Comparison of ENCODE assay signal across 19 cellular contexts in the genomic region with DNA sequence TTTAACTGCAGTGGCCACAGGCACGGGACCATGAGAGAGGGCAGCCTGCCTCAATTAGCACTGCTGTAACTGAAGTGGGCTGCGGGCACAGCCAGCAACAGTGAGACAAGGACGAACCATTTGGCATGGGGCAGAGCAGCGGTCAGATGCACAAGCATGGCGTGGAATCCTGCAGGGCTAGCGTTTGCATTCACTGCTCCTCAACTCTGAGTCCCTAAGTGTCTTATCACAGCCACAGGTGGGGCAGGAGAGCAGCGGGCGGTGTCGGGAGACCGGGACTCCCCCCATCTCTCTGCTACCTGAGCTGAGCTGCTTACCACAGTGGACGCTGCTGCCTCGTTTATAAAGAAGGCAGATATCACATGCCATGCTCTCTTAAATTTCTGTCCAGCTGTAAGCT. TPM values are rescaled to one million over a fixed set of nuclear protein-coding genes. Genes with fewer than 3 reads are reported as not detected.
"Had no signal": no experiment of that assay in that cellular context is flagged by ENCODE, and none has a peak within 500 bp of the region (broad histone marks: within the 10 kb centered on the region; RNA-seq: fewer than 3 reads in every experiment).

No MANE protein-coding gene starts in this region.

- H3K27me3 ChIP-seq: neutrophil, vagina had no signal

- DNase-seq: activated CD4-positive, alpha-beta T cell treated with anti-CD3 and anti-CD28 coated beads for 48 hours; activated CD8-positive, alpha-beta memory T cell treated with anti-CD3 and anti-CD28 coated beads, Interleukin-2, amount 50 U/mL, for 4 hours; activated CD8-positive, alpha-beta T cell treated with anti-CD3 and anti-CD28 coated beads, Interleukin-2, amount 10 ng/mL, durations not matched to agents 7 days and 5 days; activated effector memory CD4-positive, alpha-beta T cell treated with anti-CD3 and anti-CD28 coated beads, Interleukin-2, amount 50 U/mL, for 16 hours; activated T-cell treated with anti-CD3 and anti-CD28 coated beads, Interleukin-2, amount 50 U/mL, for 48 hours; caudate nucleus; hypothalamus; mammary epithelial cell; naive thymus-derived CD4-positive, alpha-beta T cell; stimulated activated CD4-positive, alpha-beta T cell treated with anti-CD3 and anti-CD28 coated beads, Interleukin-4, amount 100 ng/mL, for 24 hours; stimulated activated naive CD4-positive, alpha-beta T cell; T-helper 17 cell; tibial artery; WERI-Rb-1 had no signal

- H3K9me3 ChIP-seq: neutrophil, tibial artery, vagina had no signal

- ATAC-seq: activated CD8-positive, alpha-beta T cell treated with anti-CD3 and anti-CD28 coated beads, Interleukin-2, amount 10 ng/mL, durations not matched to agents 7 days and 5 days; activated naive CD4-positive, alpha-beta T cell treated with anti-CD3 and anti-CD28 coated beads, Interleukin-2, amount 50 U/mL, for 72 hours; naive thymus-derived CD4-positive, alpha-beta T cell; T-helper 17 cell had no signal

- H3K36me3 ChIP-seq: esophagus muscularis mucosa, neutrophil, tibial artery, vagina, WERI-Rb-1 had no signal

- H3K4me3 ChIP-seq: esophagus muscularis mucosa, skin epidermis, tibial artery, vagina had no signal

- H3K27ac ChIP-seq: esophagus muscularis mucosa, neutrophil, skin epidermis, tibial artery, vagina, WERI-Rb-1 had no signal

- H3K4me1 ChIP-seq: esophagus muscularis mucosa, vagina had no signal

RNA-seq across cellular contexts. Expression of gene PDE10A, which starts 31.3 kb away (rescaled TPM):
- total RNA-seq: activated CD8-positive, alpha-beta T cell treated with anti-CD3 and anti-CD28 coated beads, Interleukin-2, amount 10 ng/mL, durations not matched to agents 7 days and 5 days; activated naive CD4-positive, alpha-beta T cell treated with anti-CD3 and anti-CD28 coated beads, Interleukin-2, amount 50 U/mL, for 72 hours; mammary epithelial cell; naive thymus-derived CD4-positive, alpha-beta T cell had no signal
- polyA plus RNA-seq: mammary epithelial cell; naive thymus-derived CD4-positive, alpha-beta T cell had no signal
